ENCODE assay signal across 1 cellular context in genomic region chr21:34630536-34631143, GRCh38.
A peak's percentile ranks its signal among the peaks of the same experiment; 100 is the strongest.
TF ChIP-seq lines count a peak whose summit lies in the region.

No MANE protein-coding gene starts in this region.

TF ChIP-seq in K562, 482 proteins besides CTCF, POLR2A, EP300 and RAD21 (continued from another document):
- TF ChIP-seq, protein P1, sequence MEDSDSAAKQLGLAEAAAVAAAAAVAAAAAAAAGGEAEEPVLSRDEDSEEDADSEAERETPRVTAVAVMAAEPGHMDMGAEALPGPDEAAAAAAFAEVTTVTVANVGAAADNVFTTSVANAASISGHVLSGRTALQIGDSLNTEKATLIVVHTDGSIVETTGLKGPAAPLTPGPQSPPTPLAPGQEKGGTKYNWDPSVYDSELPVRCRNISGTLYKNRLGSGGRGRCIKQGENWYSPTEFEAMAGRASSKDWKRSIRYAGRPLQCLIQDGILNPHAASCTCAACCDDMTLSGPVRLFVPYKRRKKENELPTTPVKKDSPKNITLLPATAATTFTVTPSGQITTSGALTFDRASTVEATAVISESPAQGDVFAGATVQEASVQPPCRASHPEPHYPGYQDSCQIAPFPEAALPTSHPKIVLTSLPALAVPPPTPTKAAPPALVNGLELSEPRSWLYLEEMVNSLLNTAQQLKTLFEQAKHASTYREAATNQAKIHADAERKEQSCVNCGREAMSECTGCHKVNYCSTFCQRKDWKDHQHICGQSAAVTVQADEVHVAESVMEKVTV (CRISPR knock-in tag; IDR thresholded peaks at IDR 0.05), result peak; percentile 96
- TF ChIP-seq CC2D1A (IDR thresholded peaks at IDR 0.05) (peak; percentile 50; the same call in 1 of the 2 replicates), FOS (IDR thresholded peaks at IDR 0.05; ENCODE audit: extremely low read depth, insufficient read length) (no peak), SOX6 (IDR thresholded peaks at IDR 0.05) (no peak), NFIC (IDR thresholded peaks at IDR 0.05) (0 out of 2 replicates have a peak, but pooled peaks have one; percentile 16), XRCC5 (IDR thresholded peaks at IDR 0.05; ENCODE audit: low read depth, low read length) (no peak), ARID2 (IDR thresholded peaks at IDR 0.05) (0 out of 2 replicates have a peak, but pooled peaks have one; percentile 43)
